ENCODE assay signal across 25 cellular contexts in genomic region chr1:189499736-189500135, GRCh38.
DNase-seq lines count a peak whose midpoint lies in the region; ATAC-seq and TF ChIP-seq lines count a peak whose summit lies in the region.
"Had no signal": no experiment of that assay in that cellular context is flagged by ENCODE, and none has a peak within 500 bp of the region (broad histone marks: within the 10 kb centered on the region; RNA-seq: fewer than 3 reads in every experiment).

No MANE protein-coding gene starts in this region.

- H3K4me3 Mint-ChIP-seq in Calu3 (ENCODE audit: low read depth, unreplicated experiment) = no peak overlapping the region
- no peak overlapping the region for H3K4me3 Mint-ChIP-seq in activated T-cell treated with anti-CD3 and anti-CD28 coated beads, Interleukin-2, amount 50 U/mL, for 72 hours
- H3K4me3 Mint-ChIP-seq: CD14-positive monocyte; GM23338; IgD-negative memory B cell; T-helper 1 cell treated with Interleukin-12 subunit alpha and Interleukin-12 subunit beta and Interleukin-4 antibody, amounts not matched to agents 30 μg/mL and 1 μg/mL, for 36 hours had no signal

- no peaks in the 10 kb centered on the region for H3K27me3 ChIP-seq in tibial nerve
- H3K27me3 ChIP-seq: BE2C had no signal

- H3K9me3 Mint-ChIP-seq in Calu3 (ENCODE audit: low read depth, unreplicated experiment) = peaks cover 2% of the 10 kb centered on the region
- H3K9me3 Mint-ChIP-seq in activated T-cell treated with anti-CD3 and anti-CD28 coated beads, Interleukin-2, amount 50 U/mL, for 72 hours = peaks cover 8 to 11% of the 10 kb centered on the region in 2 donors
- H3K9me3 Mint-ChIP-seq: T-helper 1 cell treated with Interleukin-12 subunit alpha and Interleukin-12 subunit beta and Interleukin-4 antibody, amounts not matched to agents 30 μg/mL and 1 μg/mL, for 36 hours had no signal

- CTCF ChIA-PET in Calu3 (lab: Charles Lee) = interaction anchor here (1.1 kb wide), 1 partner anchor 10 kb away, joined by 4 read pairs; no protein-coding TSS in a partner anchor

- no peak for TF ChIP-seq POLR2A in tibial nerve (IDR thresholded peaks at IDR 0.05)

- TF ChIP-seq EP300 in tibial nerve (IDR thresholded peaks at IDR 0.05) = no peak

- TF ChIP-seq CTCF in Calu3 (IDR thresholded peaks at IDR 0.05; ENCODE audit: unreplicated experiment) (no peak), tibial nerve (IDR thresholded peaks at IDR 0.05) (no peak)

- intact Hi-C loops in Calu3 (cut with micrococcal nuclease; ENCODE audit: unreplicated experiment) = no loop called here

- DNase-seq in Calu3 (peak; percentile 29), HCEC 1CT (peak; percentile 42), RKO (ENCODE audit: low spot score) (peak; percentile 27), glomerular visceral epithelial cell (ENCODE audit: extremely low spot score) (peak; percentile 11), NCI-H446 treated with DMSO at 0.1 percent for 48 hours (lab: John Stamatoyannopoulos, UW) (no peak), NCI-H748 treated with DMSO at 0.1 percent for 48 hours (lab: John Stamatoyannopoulos, UW) (no peak), tibial nerve (ENCODE audit: low spot score in 2 of 2) (no peak)
- DNase-seq in activated T-cell treated with anti-CD3 and anti-CD28 coated beads, Interleukin-2, amount 50 U/mL, for 72 hours = no peak
- DNase-seq: BE2C, DMS153, NCI-H1105 treated with DMSO at 0.1 percent for 48 hours, NCI-H146, NCI-H1930, NCI-H2107, NCI-H526 treated with DMSO at 0.1 percent for 48 hours, SIG-M5, SW 1271 had no signal

- BruUV-seq in Calu3 (replicated peaks; lab: Mats Ljungman, UMichigan) = no TSS peak

- no peak overlapping the region for H3K27ac ChIP-seq in tibial nerve
- H3K27ac ChIP-seq: KMS-11, SK-N-MC had no signal

- H3K27ac Mint-ChIP-seq in Calu3 (ENCODE audit: unreplicated experiment) = no peak overlapping the region
- no peak overlapping the region for H3K27ac Mint-ChIP-seq in activated T-cell treated with anti-CD3 and anti-CD28 coated beads, Interleukin-2, amount 50 U/mL, for 72 hours
- H3K27ac Mint-ChIP-seq: CD14-positive monocyte; GM23338; IgD-negative memory B cell; T-helper 1 cell treated with Interleukin-12 subunit alpha and Interleukin-12 subunit beta and Interleukin-4 antibody, amounts not matched to agents 30 μg/mL and 1 μg/mL, for 36 hours had no signal

- no peaks in the 10 kb centered on the region for H3K36me3 ChIP-seq in tibial nerve
- H3K36me3 ChIP-seq: BE2C, HAP-1 had no signal

- no peak for ATAC-seq in activated T-cell treated with anti-CD3 and anti-CD28 coated beads, Interleukin-2, amount 50 U/mL, for 72 hours (replicated peaks in 1 of 2)
- ATAC-seq: GM23338, Panc1 had no signal

- peaks cover 0 to under 1% (median 0%) of the 10 kb centered on the region in 4 donors for H3K9me3 ChIP-seq in tibial nerve
- H3K9me3 ChIP-seq: BE2C, HAP-1 had no signal

- H3K4me1 Mint-ChIP-seq in Calu3 (ENCODE audit: low read depth, unreplicated experiment) = peaks cover 36% of the 10 kb centered on the region
- H3K4me1 Mint-ChIP-seq in activated T-cell treated with anti-CD3 and anti-CD28 coated beads, Interleukin-2, amount 50 U/mL, for 72 hours (ENCODE audit: low read depth) = no peaks in the 10 kb centered on the region
- H3K4me1 Mint-ChIP-seq: CD14-positive monocyte, GM23338, IgD-negative memory B cell had no signal

- no peaks in the 10 kb centered on the region for H3K4me1 ChIP-seq in tibial nerve
- H3K4me1 ChIP-seq: BE2C, HAP-1 had no signal

- H3K27me3 Mint-ChIP-seq in Calu3 (ENCODE audit: unreplicated experiment) = no peaks in the 10 kb centered on the region
- no peaks in the 10 kb centered on the region for H3K27me3 Mint-ChIP-seq in activated T-cell treated with anti-CD3 and anti-CD28 coated beads, Interleukin-2, amount 50 U/mL, for 72 hours (ENCODE audit: low read depth)
- H3K27me3 Mint-ChIP-seq: IgD-negative memory B cell had no signal

- 80 to 89% methylated on average over 4 of the region's 4 CpGs for WGBS in tibial nerve, 2 donors

- no peaks in the 10 kb centered on the region for H3K36me3 Mint-ChIP-seq in Calu3 (ENCODE audit: insufficient read depth, unreplicated experiment)
- no peaks in the 10 kb centered on the region for H3K36me3 Mint-ChIP-seq in activated T-cell treated with anti-CD3 and anti-CD28 coated beads, Interleukin-2, amount 50 U/mL, for 72 hours (ENCODE audit: insufficient read depth in 2 of 2)
- H3K36me3 Mint-ChIP-seq: CD14-positive monocyte, IgD-negative memory B cell had no signal

- no peak overlapping the region for H3K4me3 ChIP-seq in tibial nerve
- H3K4me3 ChIP-seq: GM23338, HAP-1, SK-N-MC had no signal

Comparison
In these comparisons a context has a peak if more than half of its experiments do, and no peak if none do; other contexts are left out.
1. DNase-seq: peak in Calu3 (single experiment), HCEC 1CT (single experiment), RKO (single experiment) and glomerular visceral epithelial cell (single experiment); none in NCI-H446 treated with DMSO at 0.1 percent for 48 hours (single experiment), activated T-cell treated with anti-CD3 and anti-CD28 coated beads, Interleukin-2, amount 50 U/mL, for 72 hours (0 of 2), NCI-H748 treated with DMSO at 0.1 percent for 48 hours (single experiment) and tibial nerve (0 of 2).